ENCODE assay signal across 8 cellular contexts in genomic region chr20:25057234-25058050, GRCh38. TPM values are rescaled to one million over a fixed set of nuclear protein-coding genes. Genes with fewer than 3 reads are reported as not detected.
DNase-seq lines count a peak whose midpoint lies in the region; ATAC-seq and TF ChIP-seq lines count a peak whose summit lies in the region.

No MANE protein-coding gene starts in this region.

- H4K20me1 ChIP-seq in neural progenitor cell (ENCODE audit: low read depth) = peaks cover 26% of the 10 kb centered on the region

- peak overlapping the region; percentile 78 for H3K4me3 Mint-ChIP-seq in activated T-helper 1 cell treated with anti-CD3 and anti-CD28 coated beads, Interleukin-12 subunit alpha, Interleukin-12 subunit beta, Interleukin-2, Interleukin-4 antibody, amounts not matched to agents 30 ng/mL and 10 ng/mL and 1 ng/mL, durations not matched to agents 14 hours and 24 hours and 36 hours
- H3K4me3 Mint-ChIP-seq in neural progenitor cell = peak overlapping the region; percentile 78

- peak overlapping the region; percentile 77 for H3K4me2 ChIP-seq in neural progenitor cell

- H3K27me3 Mint-ChIP-seq in activated T-helper 1 cell treated with anti-CD3 and anti-CD28 coated beads, Interleukin-12 subunit alpha, Interleukin-12 subunit beta, Interleukin-2, Interleukin-4 antibody, amounts not matched to agents 30 ng/mL and 10 ng/mL and 1 ng/mL, durations not matched to agents 14 hours and 24 hours and 36 hours (ENCODE audit: insufficient read depth) = peaks cover 47% of the 10 kb centered on the region
- peaks cover 73% of the 10 kb centered on the region for H3K27me3 Mint-ChIP-seq in neural progenitor cell (ENCODE audit: insufficient read depth, low read depth)

- H3K27me3 ChIP-seq in neural progenitor cell = peaks cover 97% of the 10 kb centered on the region
- peaks cover 0 to 4% (median 0%) of the 10 kb centered on the region in 5 donors for H3K27me3 ChIP-seq in subcutaneous abdominal adipose tissue (ENCODE audit: control insufficient read depth in 5 of 5, insufficient read depth in 4 of 5, low read length in 5 of 5)

- no peaks in the 10 kb centered on the region for H3K9me3 Mint-ChIP-seq in activated T-helper 1 cell treated with anti-CD3 and anti-CD28 coated beads, Interleukin-12 subunit alpha, Interleukin-12 subunit beta, Interleukin-2, Interleukin-4 antibody, amounts not matched to agents 30 ng/mL and 10 ng/mL and 1 ng/mL, durations not matched to agents 14 hours and 24 hours and 36 hours
- no peaks in the 10 kb centered on the region for H3K9me3 Mint-ChIP-seq in neural progenitor cell

- H3K27ac ChIP-seq in neural progenitor cell = no peak overlapping the region
- peak overlapping the region; percentile 69 for H3K27ac ChIP-seq in subcutaneous abdominal adipose tissue (ENCODE audit: low read depth, low read length)

- ATAC-seq in GM18907 (IDR thresholded peaks at IDR 0.05; ENCODE audit: unreplicated experiment) = peak; percentile 36
- peak; percentile 29 for ATAC-seq in HG03139 (IDR thresholded peaks at IDR 0.05; ENCODE audit: unreplicated experiment)

- TF ChIP-seq CTCF in AG10803 (conservative IDR thresholded peaks at IDR 0.05; ENCODE audit: low read length) = no peak
- TF ChIP-seq CTCF in neural progenitor cell (IDR thresholded peaks at IDR 0.05) = no peak

- H2AFZ ChIP-seq in neural progenitor cell (replicated peaks) = peak overlapping the region; percentile 75

- no peaks in the 10 kb centered on the region for H3K9me3 ChIP-seq in neural progenitor cell (ENCODE audit: low read depth)
- H3K9me3 ChIP-seq in subcutaneous abdominal adipose tissue (ENCODE audit: control insufficient read depth in 5 of 5, low read length in 5 of 5) = no peaks in the 10 kb centered on the region

- H3K79me2 ChIP-seq in neural progenitor cell (ENCODE audit: low read depth) = no peaks in the 10 kb centered on the region

- no peak overlapping the region for H3K9ac ChIP-seq in neural progenitor cell
- peak overlapping the region in 4 of 5 donors; percentile 41 to 81 (median 72) for H3K9ac ChIP-seq in subcutaneous abdominal adipose tissue (ENCODE audit: low read length in 5 of 5)

- intact Hi-C loops in activated T-helper 1 cell treated with anti-CD3 and anti-CD28 coated beads, Interleukin-12 subunit alpha, Interleukin-12 subunit beta, Interleukin-2, Interleukin-4 antibody, amounts not matched to agents 30 ng/mL and 10 ng/mL and 1 ng/mL, durations not matched to agents 14 hours and 24 hours and 36 hours (cut with micrococcal nuclease) = loop anchor here (1.0 to 5.0 kb wide), 12 partner anchors 8 to 567 kb away; partner anchors contain the start of genes ABHD12, CST7, ENTPD6 and GINS1

- no peaks in the 10 kb centered on the region for H3F3A ChIP-seq in neural progenitor cell (ENCODE audit: low read depth)

- H3K4me3 ChIP-seq in AG10803 (ENCODE audit: low read length) = peak overlapping the region; percentile 71
- peak overlapping the region; percentile 47 for H3K4me3 ChIP-seq in neural progenitor cell
- peak overlapping the region; percentile 29 to 89 (median 78) for H3K4me3 ChIP-seq in subcutaneous abdominal adipose tissue (ENCODE audit: low read depth in 1 of 5, low read length in 5 of 5)

- DNase-seq in AG10803 (ENCODE audit: low read depth) (peak; percentile 51), OCI-M1 (lab: John Stamatoyannopoulos, UW) (peak; percentile 11), fibroblast of peridontal ligament (ENCODE audit: extremely low read depth) (peak; percentile 22), neural progenitor cell (ENCODE audit: low spot score) (peak; percentile 71)
- peak; percentile 83 for DNase-seq in activated T-helper 1 cell treated with anti-CD3 and anti-CD28 coated beads, Interleukin-12 subunit alpha, Interleukin-12 subunit beta, Interleukin-2, Interleukin-4 antibody, amounts not matched to agents 30 ng/mL and 10 ng/mL and 1 ng/mL, durations not matched to agents 14 hours and 24 hours and 36 hours (ENCODE audit: low spot score)

- peaks cover 8% of the 10 kb centered on the region for H3K36me3 Mint-ChIP-seq in activated T-helper 1 cell treated with anti-CD3 and anti-CD28 coated beads, Interleukin-12 subunit alpha, Interleukin-12 subunit beta, Interleukin-2, Interleukin-4 antibody, amounts not matched to agents 30 ng/mL and 10 ng/mL and 1 ng/mL, durations not matched to agents 14 hours and 24 hours and 36 hours (ENCODE audit: low read depth)
- H3K36me3 Mint-ChIP-seq in neural progenitor cell = no peaks in the 10 kb centered on the region

- H3K36me3 ChIP-seq in neural progenitor cell (no peaks in the 10 kb centered on the region), subcutaneous abdominal adipose tissue (ENCODE audit: control insufficient read depth in 5 of 5, insufficient read depth in 5 of 5, low read length in 5 of 5) (no peaks in the 10 kb centered on the region)

- H3K4me1 ChIP-seq in neural progenitor cell (peaks cover 3% of the 10 kb centered on the region), subcutaneous abdominal adipose tissue (ENCODE audit: control insufficient read depth in 5 of 5, insufficient read depth in 5 of 5, low read length in 5 of 5) (peaks cover 13 to 69% (median 59%) of the 10 kb centered on the region in 5 donors)

- peak overlapping the region; percentile 84 for H3K27ac Mint-ChIP-seq in activated T-helper 1 cell treated with anti-CD3 and anti-CD28 coated beads, Interleukin-12 subunit alpha, Interleukin-12 subunit beta, Interleukin-2, Interleukin-4 antibody, amounts not matched to agents 30 ng/mL and 10 ng/mL and 1 ng/mL, durations not matched to agents 14 hours and 24 hours and 36 hours
- H3K27ac Mint-ChIP-seq in neural progenitor cell = no peak overlapping the region

- peaks cover 33% of the 10 kb centered on the region for H3K4me1 Mint-ChIP-seq in activated T-helper 1 cell treated with anti-CD3 and anti-CD28 coated beads, Interleukin-12 subunit alpha, Interleukin-12 subunit beta, Interleukin-2, Interleukin-4 antibody, amounts not matched to agents 30 ng/mL and 10 ng/mL and 1 ng/mL, durations not matched to agents 14 hours and 24 hours and 36 hours (ENCODE audit: low read depth)
- peaks cover 23% of the 10 kb centered on the region for H3K4me1 Mint-ChIP-seq in neural progenitor cell

RNA-seq across cellular contexts. Expression of gene ACSS1, which starts 0.5 kb away (rescaled TPM):
- total RNA-seq in activated T-helper 1 cell treated with anti-CD3 and anti-CD28 coated beads, Interleukin-12 subunit alpha, Interleukin-12 subunit beta, Interleukin-2, Interleukin-4 antibody, amounts not matched to agents 30 ng/mL and 10 ng/mL and 1 ng/mL, durations not matched to agents 14 hours and 24 hours and 36 hours = 11.7 and 12.7 TPM in 2 replicates
- not detected in 2 replicates for total RNA-seq in neural progenitor cell (ENCODE audit: low replicate concordance)

RNA-seq across cellular contexts. Expression of gene VSX1, which starts 24.5 kb away (rescaled TPM):
- not detected in 2 replicates for total RNA-seq in activated T-helper 1 cell treated with anti-CD3 and anti-CD28 coated beads, Interleukin-12 subunit alpha, Interleukin-12 subunit beta, Interleukin-2, Interleukin-4 antibody, amounts not matched to agents 30 ng/mL and 10 ng/mL and 1 ng/mL, durations not matched to agents 14 hours and 24 hours and 36 hours
- total RNA-seq in neural progenitor cell (ENCODE audit: low replicate concordance) = not detected in 2 replicates

Comparison
In these comparisons a context has a peak if more than half of its experiments do, and no peak if none do; other contexts are left out.
1. DNase-seq: peak in every context shown above with its lines; median percentile 83 in activated T-helper 1 cell treated with anti-CD3 and anti-CD28 coated beads, Interleukin-12 subunit alpha, Interleukin-12 subunit beta, Interleukin-2, Interleukin-4 antibody, amounts not matched to agents 30 ng/mL and 10 ng/mL and 1 ng/mL, durations not matched to agents 14 hours and 24 hours and 36 hours; 71 in neural progenitor cell; 51 in AG10803; 22 in fibroblast of peridontal ligament; 11 in OCI-M1.
2. RNA of gene ACSS1, which starts 0.5 kb away (total RNA-seq): 11.7 to 12.7 TPM in activated T-helper 1 cell treated with anti-CD3 and anti-CD28 coated beads, Interleukin-12 subunit alpha, Interleukin-12 subunit beta, Interleukin-2, Interleukin-4 antibody, amounts not matched to agents 30 ng/mL and 10 ng/mL and 1 ng/mL, durations not matched to agents 14 hours and 24 hours and 36 hours; not detected in neural progenitor cell; every median in the first group is over 10 times any median in the second.
3. Peak in every context shown above with its lines, with median percentiles within 50 percentile points of each other: H3K4me3 ChIP-seq.